Comparison of ENCODE assay signal across 8 cellular contexts in the genomic region with DNA sequence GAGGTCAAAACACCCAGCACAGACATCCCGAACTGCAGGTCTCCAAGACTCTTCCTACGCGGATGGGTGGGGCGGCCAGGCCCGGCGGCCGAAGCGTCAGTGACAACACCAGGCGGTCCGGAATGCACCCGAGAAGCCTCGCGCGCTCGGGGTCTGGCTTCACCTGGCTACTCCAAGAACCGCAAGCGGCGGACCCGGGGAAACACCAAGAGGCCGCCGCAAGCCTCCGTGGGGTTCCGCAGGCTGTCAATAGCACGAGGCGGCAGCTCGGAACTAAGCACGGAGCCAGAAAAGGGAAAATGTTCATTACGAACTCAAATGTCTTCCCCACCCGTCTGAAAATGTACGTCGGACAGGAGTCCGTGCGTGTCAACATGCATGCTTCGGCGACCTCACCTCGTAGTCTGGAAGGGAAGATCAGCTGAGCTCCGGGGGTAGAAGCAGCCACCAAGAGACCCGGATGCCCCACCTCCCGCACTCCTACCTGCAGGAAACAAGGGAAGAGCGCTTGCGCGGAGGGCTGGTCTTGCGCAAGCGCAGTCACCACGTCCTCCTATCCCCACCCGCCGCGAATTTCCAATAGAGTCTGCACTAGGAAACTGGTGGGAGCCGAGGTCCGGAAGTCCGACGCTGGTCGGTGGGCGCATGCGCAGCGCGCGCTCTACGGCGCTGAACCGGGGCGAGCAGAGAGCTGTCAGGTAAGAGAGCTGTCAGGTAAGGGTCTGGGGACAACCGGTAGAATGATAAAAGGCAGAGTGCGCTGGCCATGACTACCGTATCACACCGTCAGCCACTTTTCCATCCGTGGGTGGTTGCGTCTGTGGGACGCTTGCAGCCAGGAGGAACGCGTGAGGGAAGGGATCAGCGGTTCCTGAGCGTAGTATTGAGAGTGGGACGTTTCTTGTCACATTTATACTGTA. TPM values are rescaled to one million over a fixed set of nuclear protein-coding genes. Genes with fewer than 3 reads are reported as not detected.
A peak's percentile ranks its signal among the peaks of the same experiment; 100 is the strongest.
DNase-seq lines count a peak whose midpoint lies in the region; ATAC-seq and TF ChIP-seq lines count a peak whose summit lies in the region.

Gene GPATCH11 (plus strand): TSS at position 646 of the 920 bp plus-strand sequence. CDS start 3,864 bp downstream, outside the sequence.
Gene HEATR5B (minus strand): TSS at position 500 of the 920 bp plus-strand sequence. CDS start 958 bp downstream, outside the sequence.

- H3K9me3 Mint-ChIP-seq in naive thymus-derived CD4-positive, alpha-beta T cell = no peaks in the 10 kb centered on the region
- no peaks in the 10 kb centered on the region for H3K9me3 Mint-ChIP-seq in stimulated activated naive B cell treated with anti-CD40 and anti-IgM and Interleukin-4, amounts not matched to agents 10 μg/mL and 1 μg/mL and 100 μg/mL, for 72 hours

- in situ Hi-C loops in Panc1 (cut with HindIII; ENCODE audit: low pct_unique_long_range_greater_than_20kb, low sequenced_read_pairs) = no loop called here

- peaks cover 8 to 62% (median 50%) of the 10 kb centered on the region in 7 donors for H3K4me1 Mint-ChIP-seq in naive thymus-derived CD4-positive, alpha-beta T cell
- H3K4me1 Mint-ChIP-seq in stimulated activated naive B cell treated with anti-CD40 and anti-IgM and Interleukin-4, amounts not matched to agents 10 μg/mL and 1 μg/mL and 100 μg/mL, for 72 hours = peaks cover 43 to 44% of the 10 kb centered on the region in 2 donors

- H3K27me3 Mint-ChIP-seq in naive thymus-derived CD4-positive, alpha-beta T cell = no peaks in the 10 kb centered on the region
- no peaks in the 10 kb centered on the region for H3K27me3 Mint-ChIP-seq in stimulated activated naive B cell treated with anti-CD40 and anti-IgM and Interleukin-4, amounts not matched to agents 10 μg/mL and 1 μg/mL and 100 μg/mL, for 72 hours

- H3K27me3 ChIP-seq in KMS-11 (ENCODE audit: insufficient read depth, low read depth) (no peaks in the 10 kb centered on the region), Panc1 (ENCODE audit: control insufficient read depth, insufficient read depth, low read length) (no peaks in the 10 kb centered on the region)
- no peaks in the 10 kb centered on the region for H3K27me3 ChIP-seq in naive thymus-derived CD4-positive, alpha-beta T cell (ENCODE audit: control insufficient read depth in 2 of 2, insufficient read depth in 2 of 2, low read length in 2 of 2)

- H3K36me3 Mint-ChIP-seq in naive thymus-derived CD4-positive, alpha-beta T cell = peaks cover 7 to 44% (median 23%) of the 10 kb centered on the region in 5 donors
- H3K36me3 Mint-ChIP-seq in stimulated activated naive B cell treated with anti-CD40 and anti-IgM and Interleukin-4, amounts not matched to agents 10 μg/mL and 1 μg/mL and 100 μg/mL, for 72 hours = peaks cover 21 to 38% of the 10 kb centered on the region in 2 donors

- intact Hi-C loops in Panc1 (cut with micrococcal nuclease; ENCODE audit: unreplicated experiment) = no loop called here
- intact Hi-C loops in naive thymus-derived CD4-positive, alpha-beta T cell (cut with micrococcal nuclease) = loop anchor here (1.0 to 10.0 kb wide), 13 partner anchors 8 to 1661 kb away; partner anchors contain the start of genes CEBPZ (in 2 of the 2), NDUFAF7 (in 2 of the 2), PRKD3 (in 2 of the 2) and STRN (in 2 of the 2)

- POLR2A ChIA-PET in Panc1 (lab: Charles Lee) = interaction anchor here (0.5 to 0.8 kb wide), 2 partner anchors 181 to 360 kb away, joined by 3 to 8 read pairs; no protein-coding TSS in a partner anchor
- POLR2A ChIA-PET in naive thymus-derived CD4-positive, alpha-beta T cell (lab: Charles Lee) = interaction anchor here (0.6 to 1.4 kb wide), 5 partner anchors 65 to 117 kb away, joined by 3 to 10 read pairs (median 4); no protein-coding TSS in a partner anchor

- H3K9me3 ChIP-seq in Panc1 (ENCODE audit: control insufficient read depth, insufficient read depth, low read depth, low read length) = no peaks in the 10 kb centered on the region
- H3K9me3 ChIP-seq in naive thymus-derived CD4-positive, alpha-beta T cell (ENCODE audit: control insufficient read depth in 2 of 3, low read length in 3 of 3) = no peaks in the 10 kb centered on the region

- peak within 1 kb of the TSS; percentile 89 for H2AFZ ChIP-seq in KMS-11 (ENCODE audit: low read depth)

- TF ChIP-seq CTCF in KMS-11 (conservative IDR thresholded peaks at IDR 0.05; ENCODE audit: low read depth, low read length) (no peak), Panc1 (IDR thresholded peaks at IDR 0.05) (no peak), fibroblast of mammary gland (conservative IDR thresholded peaks at IDR 0.05; ENCODE audit: control insufficient read depth, insufficient read depth, low read depth, low read length) (no peak)

- peak within 1 kb of the TSS in 1 of 10 donors; percentile 64 for H3K4me3 Mint-ChIP-seq in naive thymus-derived CD4-positive, alpha-beta T cell
- H3K4me3 Mint-ChIP-seq in stimulated activated naive B cell treated with anti-CD40 and anti-IgM and Interleukin-4, amounts not matched to agents 10 μg/mL and 1 μg/mL and 100 μg/mL, for 72 hours = peak within 1 kb of the TSS in 1 of 2 donors; percentile 69

- CTCF ChIA-PET in Panc1 (lab: Charles Lee) = no interaction called here
- CTCF ChIA-PET in naive thymus-derived CD4-positive, alpha-beta T cell (lab: Charles Lee) = interaction anchor here (0.8 to 1.2 kb wide), 2 partner anchors 15 to 18 kb away, joined by 3 read pairs; no protein-coding TSS in a partner anchor

- H3K27ac ChIP-seq in KMS-11 = peak within 1 kb of the TSS; percentile 19
- H3K27ac ChIP-seq in Panc1 (ENCODE audit: low read length) = peak within 1 kb of the TSS; percentile 82
- peak within 1 kb of the TSS; percentile 85 for H3K27ac ChIP-seq in naive thymus-derived CD4-positive, alpha-beta T cell (ENCODE audit: low read depth, low read length)

- H3K36me3 ChIP-seq in KMS-11 (ENCODE audit: insufficient read depth) = no peaks in the 10 kb centered on the region; the same call in 1 of the 2 replicates
- H3K36me3 ChIP-seq in Panc1 (ENCODE audit: control insufficient read depth, insufficient read depth, low read length) = no peaks in the 10 kb centered on the region; the same call in none of the 2 replicates
- H3K36me3 ChIP-seq in naive thymus-derived CD4-positive, alpha-beta T cell (ENCODE audit: control insufficient read depth in 2 of 3, insufficient read depth in 3 of 3, low read length in 3 of 3) = peaks cover 0 to 7% (median 0%) of the 10 kb centered on the region in 3 experiments

- H4K20me1 ChIP-seq in KMS-11 (ENCODE audit: insufficient read depth) = no peaks in the 10 kb centered on the region

- DNase-seq in DMS79 treated with DMSO at 0.1 percent for 48 hours (lab: John Stamatoyannopoulos, UW) (peak; percentile 99), Panc1 (ENCODE audit: low read depth, low spot score) (peak; percentile 97), fibroblast of mammary gland (ENCODE audit: low read depth) (peak; percentile 93)
- DNase-seq in activated T-cell treated with anti-CD3 and anti-CD28 coated beads, Interleukin-2, amount 50 U/mL, for 48 hours = peak; percentile 93 to 95
- DNase-seq in naive thymus-derived CD4-positive, alpha-beta T cell = peak; percentile 76 to 94 (median 92)
- DNase-seq in stimulated activated naive B cell treated with anti-CD40 and anti-IgM and Interleukin-4, amounts not matched to agents 10 μg/mL and 1 μg/mL and 100 μg/mL, for 72 hours = peak; percentile 93

- peak within 1 kb of the TSS; percentile 43; the same call in 1 of the 2 replicates for H3K9ac ChIP-seq in KMS-11

- BruUV-seq in Panc1 (replicated peaks; lab: Mats Ljungman, UMichigan) = no TSS peak

- H3K4me1 ChIP-seq in KMS-11 (ENCODE audit: low read depth, poor library complexity, severe bottlenecking) = peaks cover 53% of the 10 kb centered on the region
- peaks cover 18% of the 10 kb centered on the region for H3K4me1 ChIP-seq in Panc1 (ENCODE audit: control insufficient read depth, insufficient read depth, low read length)
- H3K4me1 ChIP-seq in naive thymus-derived CD4-positive, alpha-beta T cell (ENCODE audit: control insufficient read depth in 2 of 2, insufficient read depth in 2 of 2, low read length in 2 of 2) = peaks cover 35 to 45% of the 10 kb centered on the region in 2 donors

- H3K4me3 ChIP-seq in KMS-11 (IDR thresholded peaks at IDR 0.05; ENCODE audit: insufficient read depth, low read depth, low read length) = peak within 1 kb of the TSS; percentile 91
- peak within 1 kb of the TSS; percentile 96 to 98 for H3K4me3 ChIP-seq in Panc1 (ENCODE audit: low read depth in 2 of 2, low read length in 2 of 2)
- peak within 1 kb of the TSS; percentile 94 for H3K4me3 ChIP-seq in fibroblast of mammary gland (ENCODE audit: control insufficient read depth, low read depth, low read length)
- H3K4me3 ChIP-seq in naive thymus-derived CD4-positive, alpha-beta T cell (ENCODE audit: low read length) = peak within 1 kb of the TSS; percentile 74

- ATAC-seq in GM21786 (IDR thresholded peaks at IDR 0.05; ENCODE audit: unreplicated experiment) (peak; percentile 77), Panc1 (peak; percentile 98)
- ATAC-seq in naive thymus-derived CD4-positive, alpha-beta T cell = peak; percentile 87
- peak; percentile 86 to 92 for ATAC-seq in stimulated activated naive B cell treated with anti-CD40 and anti-IgM and Interleukin-4, amounts not matched to agents 10 μg/mL and 1 μg/mL and 100 μg/mL, for 72 hours (replicated peaks)

- H3K79me2 ChIP-seq in KMS-11 (ENCODE audit: insufficient read depth, low read depth) = peaks cover 19% of the 10 kb centered on the region; the same call in 1 of the 2 replicates

- H3K4me2 ChIP-seq in KMS-11 = peak within 1 kb of the TSS; percentile 91

- H3K27ac Mint-ChIP-seq in naive thymus-derived CD4-positive, alpha-beta T cell = no peak within 1 kb of the TSS
- no peak within 1 kb of the TSS for H3K27ac Mint-ChIP-seq in stimulated activated naive B cell treated with anti-CD40 and anti-IgM and Interleukin-4, amounts not matched to agents 10 μg/mL and 1 μg/mL and 100 μg/mL, for 72 hours

RNA-seq across cellular contexts. Expression of gene GPATCH11, which starts in this region (rescaled TPM):
- 7.1 TPM for total RNA-seq in Panc1 (2021; ENCODE audit: unreplicated experiment)
- 3.9 TPM for polyA plus RNA-seq in Panc1 (2012; ENCODE audit: insufficient read length)
- 10 to 100 TPM in 3 of 5 experiments, 1 to 10 TPM in 2; 6.0 to 19.0 (median 11.1) TPM for total RNA-seq in naive thymus-derived CD4-positive, alpha-beta T cell
- 1 to 10 TPM; 8.4 to 8.8 TPM for polyA plus RNA-seq in naive thymus-derived CD4-positive, alpha-beta T cell

RNA-seq across cellular contexts. Expression of gene HEATR5B, which starts in this region (rescaled TPM):
- total RNA-seq in Panc1 (2021; ENCODE audit: unreplicated experiment) = 13.6 TPM
- polyA plus RNA-seq in Panc1 (2012; ENCODE audit: insufficient read length) = 6.3 TPM
- 10 to 100 TPM; 25.2 to 50.5 (median 39.3) TPM for total RNA-seq in naive thymus-derived CD4-positive, alpha-beta T cell
- polyA plus RNA-seq in naive thymus-derived CD4-positive, alpha-beta T cell = 10 to 100 TPM; 13.1 to 23.1 TPM

Comparison
In these comparisons a context has a peak if more than half of its experiments do, and no peak if none do; other contexts are left out.
1. Peak in every context shown above with its lines: DNase-seq, ATAC-seq, H3K4me3 ChIP-seq and H3K27ac ChIP-seq.
2. H3K27ac ChIP-seq: peak in every context shown above with its lines; median percentile 85 in naive thymus-derived CD4-positive, alpha-beta T cell; 82 in Panc1; 19 in KMS-11.